14 cellular contexts compared by ENCODE assay signal in the genomic region with DNA sequence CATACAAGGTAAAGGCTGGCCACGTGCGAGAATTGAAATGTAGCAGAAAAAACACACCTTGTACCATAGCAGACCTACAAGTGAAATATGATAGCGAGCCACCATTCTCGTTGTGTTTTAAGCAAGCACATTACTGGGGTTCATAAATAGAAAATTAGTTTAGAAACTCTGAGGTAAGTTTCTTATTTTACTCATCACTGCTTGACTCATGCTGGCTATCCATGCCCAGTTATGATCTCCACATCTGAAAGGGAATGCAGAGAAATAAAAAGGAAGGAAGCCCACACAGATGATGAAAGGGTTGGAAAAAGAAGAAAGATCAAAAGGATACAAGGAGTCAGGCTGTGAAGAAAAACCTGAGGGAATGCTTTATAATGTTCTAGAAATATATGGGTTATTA. TPM values are rescaled to one million over a fixed set of nuclear protein-coding genes. Genes with fewer than 3 reads are reported as not detected.
DNase-seq lines count a peak whose midpoint lies in the region; ATAC-seq and TF ChIP-seq lines count a peak whose summit lies in the region.
"Had no signal": no experiment of that assay in that cellular context is flagged by ENCODE, and none has a peak within 500 bp of the region (broad histone marks: within the 10 kb centered on the region; RNA-seq: fewer than 3 reads in every experiment).

No MANE protein-coding gene starts in this region.

- no peak for TF ChIP-seq POLR2A in breast epithelium (IDR thresholded peaks at IDR 0.05)

- H3K27ac ChIP-seq in breast epithelium = no peak overlapping the region
- peak overlapping the region; percentile 13 for H3K27ac ChIP-seq in epithelial cell of prostate
- H3K27ac ChIP-seq in trophoblast cell (ENCODE audit: low read depth, low read length) = no peak overlapping the region

- H3K9me3 ChIP-seq in breast epithelium = no peaks in the 10 kb centered on the region
- no peaks in the 10 kb centered on the region for H3K9me3 ChIP-seq in trophoblast cell (ENCODE audit: insufficient read depth, low read depth, low read length)

- H3K4me1 ChIP-seq in breast epithelium (no peaks in the 10 kb centered on the region), trophoblast cell (ENCODE audit: control insufficient read depth in 1 of 2, insufficient read depth in 2 of 2, low read length in 2 of 2) (no peaks in the 10 kb centered on the region)

- no peaks in the 10 kb centered on the region for H3K27me3 Mint-ChIP-seq in MCF 10A (ENCODE audit: insufficient read depth, unreplicated experiment)
- H3K27me3 Mint-ChIP-seq: progenitor cell of endocrine pancreas, type B pancreatic cell had no signal

- H3K4me2 ChIP-seq in trophoblast cell (ENCODE audit: low read length) = no peak overlapping the region

- H4K8ac ChIP-seq in trophoblast cell (ENCODE audit: low read depth, low read length) = no peak overlapping the region

- H3K79me1 ChIP-seq in trophoblast cell (ENCODE audit: low read length) = no peaks in the 10 kb centered on the region

- no peak overlapping the region for H2AFZ ChIP-seq in trophoblast cell (ENCODE audit: insufficient read depth, low read length, poor library complexity)

- ATAC-seq in stimulated activated effector memory CD8-positive, alpha-beta T cell treated with anti-CD3 and anti-CD28 coated beads, Interleukin-12 subunit alpha, Interleukin-12 subunit beta, amount 100 ng/mL, for 72 hours = peak; percentile 55

- no peak overlapping the region for H3K14ac ChIP-seq in trophoblast cell (ENCODE audit: low read length)

- no peak overlapping the region for H4K91ac ChIP-seq in trophoblast cell (ENCODE audit: low read depth, low read length)

- POLR2A ChIA-PET in MCF 10A (lab: Yijun Ruan, JAX) = interaction anchor here (1.0 to 1.3 kb wide), 2 partner anchors 12 to 15 kb away, joined by 4 read pairs; no protein-coding TSS in a partner anchor

- H3K27me3 ChIP-seq in breast epithelium = no peaks in the 10 kb centered on the region
- no peaks in the 10 kb centered on the region for H3K27me3 ChIP-seq in trophoblast cell (ENCODE audit: insufficient read depth, low read length)

- H3K4me3 ChIP-seq in breast epithelium (no peak overlapping the region), trophoblast cell (ENCODE audit: low read depth, low read length) (no peak overlapping the region)

- H2BK5ac ChIP-seq in trophoblast cell (ENCODE audit: low read depth, low read length, poor library complexity) = no peak overlapping the region

- no peak overlapping the region for H4K12ac ChIP-seq in trophoblast cell (ENCODE audit: low read depth, low read length)

- H3K79me2 ChIP-seq in trophoblast cell (ENCODE audit: control insufficient read depth, insufficient read depth, low read length, poor library complexity) = no peaks in the 10 kb centered on the region

- no peak overlapping the region for H2AK5ac ChIP-seq in trophoblast cell (ENCODE audit: low read length)

- no peaks in the 10 kb centered on the region for H3K36me3 Mint-ChIP-seq in MCF 10A (ENCODE audit: insufficient read depth, unreplicated experiment)
- peaks cover 35% of the 10 kb centered on the region for H3K36me3 Mint-ChIP-seq in stimulated activated effector memory CD8-positive, alpha-beta T cell treated with anti-CD3 and anti-CD28 coated beads, Interleukin-12 subunit alpha, Interleukin-12 subunit beta, amount 100 ng/mL, for 72 hours

- H2BK120ac ChIP-seq in trophoblast cell (ENCODE audit: insufficient read depth, low read length, poor library complexity) = no peak overlapping the region

- H3K9me3 Mint-ChIP-seq in MCF 10A (ENCODE audit: unreplicated experiment) = no peaks in the 10 kb centered on the region
- no peaks in the 10 kb centered on the region for H3K9me3 Mint-ChIP-seq in stimulated activated effector memory CD8-positive, alpha-beta T cell treated with anti-CD3 and anti-CD28 coated beads, Interleukin-12 subunit alpha, Interleukin-12 subunit beta, amount 100 ng/mL, for 72 hours
- H3K9me3 Mint-ChIP-seq: type B pancreatic cell had no signal

- WGBS in trophoblast cell (ENCODE audit: extremely low coverage, insufficient coverage, insufficient read length) = no CpG with 5 or more reads among the region's 4 CpGs

- no peak overlapping the region for H3K9ac ChIP-seq in trophoblast cell (ENCODE audit: low read length)

- H3K4me1 Mint-ChIP-seq in MCF 10A (ENCODE audit: insufficient read depth, unreplicated experiment) = peaks cover 6% of the 10 kb centered on the region
- peaks cover 20% of the 10 kb centered on the region for H3K4me1 Mint-ChIP-seq in stimulated activated effector memory CD8-positive, alpha-beta T cell treated with anti-CD3 and anti-CD28 coated beads, Interleukin-12 subunit alpha, Interleukin-12 subunit beta, amount 100 ng/mL, for 72 hours

- H3K18ac ChIP-seq in trophoblast cell (ENCODE audit: low read length) = no peak overlapping the region

- H3K4ac ChIP-seq in trophoblast cell (ENCODE audit: low read depth, low read length) = no peak overlapping the region

- no peak overlapping the region for H3K27ac Mint-ChIP-seq in MCF 10A (ENCODE audit: low read depth, unreplicated experiment)
- H3K27ac Mint-ChIP-seq in stimulated activated effector memory CD8-positive, alpha-beta T cell treated with anti-CD3 and anti-CD28 coated beads, Interleukin-12 subunit alpha, Interleukin-12 subunit beta, amount 100 ng/mL, for 72 hours = no peak overlapping the region
- H3K27ac Mint-ChIP-seq: progenitor cell of endocrine pancreas, type B pancreatic cell had no signal

- no TSS peak for BruUV-seq in MCF 10A (replicated peaks; lab: Mats Ljungman, UMichigan)

- DNase-seq in MCF 10A (ENCODE audit: unreplicated experiment) (peak; percentile 18), breast epithelium (ENCODE audit: low spot score in 2 of 2) (no peak), M059J (ENCODE audit: low read depth) (peak; percentile 28), epithelial cell of prostate (ENCODE audit: low read depth, low spot score) (no peak), trophoblast cell (no peak), MV-4-11 (lab: John Stamatoyannopoulos, UW) (no peak), occipital lobe (lab: John Stamatoyannopoulos, UW) (no peak)
- no peak for DNase-seq in stimulated activated effector memory CD8-positive, alpha-beta T cell treated with anti-CD3 and anti-CD28 coated beads, Interleukin-12 subunit alpha, Interleukin-12 subunit beta, amount 100 ng/mL, for 72 hours (ENCODE audit: low spot score in 2 of 2)
- DNase-seq: activated CD8-positive, alpha-beta memory T cell treated with anti-CD3 and anti-CD28 coated beads for 24 hours; activated effector memory CD4-positive, alpha-beta T cell treated with anti-CD3 and anti-CD28 coated beads, Interleukin-2, amount 50 U/mL, for 16 hours; GOT3; NCI-H345 had no signal

- no peak overlapping the region for H3K4me3 Mint-ChIP-seq in MCF 10A (ENCODE audit: unreplicated experiment)
- H3K4me3 Mint-ChIP-seq in stimulated activated effector memory CD8-positive, alpha-beta T cell treated with anti-CD3 and anti-CD28 coated beads, Interleukin-12 subunit alpha, Interleukin-12 subunit beta, amount 100 ng/mL, for 72 hours = no peak overlapping the region
- H3K4me3 Mint-ChIP-seq: type B pancreatic cell had no signal

- no peak overlapping the region for H2BK12ac ChIP-seq in trophoblast cell (ENCODE audit: low read length)

- H3K23ac ChIP-seq in trophoblast cell (ENCODE audit: low read length) = no peak overlapping the region

- CTCF ChIA-PET in MCF 10A (lab: Yijun Ruan, JAX) = no interaction called here

- H3K36me3 ChIP-seq in breast epithelium (no peaks in the 10 kb centered on the region), trophoblast cell (ENCODE audit: control insufficient read depth in 1 of 2, insufficient read depth in 2 of 2, low read length in 2 of 2) (no peaks in the 10 kb centered on the region)

- intact Hi-C loops in MCF 10A (cut with micrococcal nuclease) = no loop called here
- intact Hi-C loops in breast epithelium (cut with DNase I; ENCODE audit: low total_unique reads) = no loop called here

- TF ChIP-seq CTCF in MCF 10A (IDR thresholded peaks at IDR 0.05; ENCODE audit: unreplicated experiment) (no peak), breast epithelium (IDR thresholded peaks at IDR 0.05) (no peak)

RNA-seq across cellular contexts. Expression of gene CAMK2D, which starts 54.5 kb away (rescaled TPM):
- 32.1 and 55.1 TPM in 2 replicates for total RNA-seq in MCF 10A (2022)
- 10 to 100 TPM; 47.7 to 62.1 (median 57.7) TPM for total RNA-seq in breast epithelium
- 14.8 and 24.4 TPM in 2 replicates for total RNA-seq in M059J (2014; rRNA removed; shearing (Covaris generic))
- 27.7 and 28.8 TPM in 2 replicates for polyA plus RNA-seq in trophoblast cell (2013)
- 78.9 TPM for total RNA-seq in occipital lobe

Comparison
In these comparisons a context has a peak if more than half of its experiments do, and no peak if none do; other contexts are left out.
1. DNase-seq: peak in MCF 10A (single experiment) and M059J (single experiment); none in breast epithelium (0 of 2), epithelial cell of prostate (single experiment), stimulated activated effector memory CD8-positive, alpha-beta T cell treated with anti-CD3 and anti-CD28 coated beads, Interleukin-12 subunit alpha, Interleukin-12 subunit beta, amount 100 ng/mL, for 72 hours (0 of 2), trophoblast cell (0 of 2), MV-4-11 (single experiment) and occipital lobe (single experiment).